In the genomic region with DNA sequence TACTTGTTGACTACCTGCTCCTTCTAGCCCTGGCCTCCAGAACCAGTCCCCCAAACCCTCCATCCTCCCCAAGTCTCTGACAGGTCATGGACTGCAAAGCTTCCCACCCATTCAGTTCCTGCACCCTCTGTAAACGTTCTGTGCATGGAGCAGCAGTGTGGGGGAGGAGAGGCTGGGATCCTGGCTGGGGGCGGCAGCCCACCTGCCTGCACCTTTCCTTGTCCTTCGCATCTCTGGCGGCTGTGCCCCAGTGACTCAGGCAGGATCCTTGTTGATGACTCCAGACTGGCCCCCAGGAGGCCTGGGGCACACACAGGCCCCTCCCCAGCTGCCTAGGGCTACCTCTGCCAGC, we compare ENCODE assay signal across 1 cellular context.
TF ChIP-seq lines count a peak whose summit lies in the region.

No MANE protein-coding gene starts in this region.

TF ChIP-seq in HEK293, 187 proteins besides CTCF, POLR2A, EP300 and RAD21 (continued from another document and continues in another):
- TF ChIP-seq ZSCAN4 (tag by site-specific recombination; IDR thresholded peaks at IDR 0.05) (no peak), ZNF26 (tag by site-specific recombination; IDR thresholded peaks at IDR 0.05) (no peak), ZFP3 (tag by site-specific recombination; IDR thresholded peaks at IDR 0.05; ENCODE audit: low read depth) (no peak), ZNF148 (tag by site-specific recombination; IDR thresholded peaks at IDR 0.05; ENCODE audit: borderline replicate concordance) (no peak), ZNF501 (tag by site-specific recombination; IDR thresholded peaks at IDR 0.05) (no peak), ZNF558 (tag by site-specific recombination; IDR thresholded peaks at IDR 0.05) (no peak), PRDM4 (tag by site-specific recombination; IDR thresholded peaks at IDR 0.05) (no peak), ZNF10 (tag by site-specific recombination; IDR thresholded peaks at IDR 0.05) (no peak), ZNF426 (tag by site-specific recombination; IDR thresholded peaks at IDR 0.05) (no peak), ZNF664 (tag by site-specific recombination; IDR thresholded peaks at IDR 0.05) (no peak), ZNF37A (tag by site-specific recombination; IDR thresholded peaks at IDR 0.05) (no peak), OVOL3 (tag by site-specific recombination; IDR thresholded peaks at IDR 0.05) (no peak), ZNF701 (tag by site-specific recombination; IDR thresholded peaks at IDR 0.05) (no peak), ZNF221 (tag by site-specific recombination; IDR thresholded peaks at IDR 0.05; ENCODE audit: borderline replicate concordance) (no peak), ZBTB10 (tag by site-specific recombination; IDR thresholded peaks at IDR 0.05) (no peak), EGR2 (tag by site-specific recombination; IDR thresholded peaks at IDR 0.05; ENCODE audit: low read depth) (peak; percentile 83), ZNF292 (tag by site-specific recombination; IDR thresholded peaks at IDR 0.05; ENCODE audit: borderline replicate concordance, low read depth) (no peak), BCL11B (tag by site-specific recombination; IDR thresholded peaks at IDR 0.05; ENCODE audit: low read depth) (no peak), MYNN (tag by site-specific recombination; IDR thresholded peaks at IDR 0.05; ENCODE audit: borderline replicate concordance) (no peak), ZNF202 (tag by site-specific recombination; IDR thresholded peaks at IDR 0.05; ENCODE audit: borderline replicate concordance) (no peak), ZNF658 (tag by site-specific recombination; IDR thresholded peaks at IDR 0.05) (no peak), SCRT2 (tag by site-specific recombination; IDR thresholded peaks at IDR 0.05) (peak; percentile 53), ZNF155 (tag by site-specific recombination; IDR thresholded peaks at IDR 0.05) (no peak), ZNF394 (tag by site-specific recombination; IDR thresholded peaks at IDR 0.05; ENCODE audit: borderline replicate concordance) (peak; percentile 28; the same call in 1 of the 2 replicates), ZNF626 (tag by site-specific recombination; IDR thresholded peaks at IDR 0.05) (no peak), REST (tag by site-specific recombination; IDR thresholded peaks at IDR 0.05) (no peak), SETDB1 (IDR thresholded peaks at IDR 0.05; ENCODE audit: insufficient read length, low read length) (no peak), HOXD13 (CRISPR knock-in tag; IDR thresholded peaks at IDR 0.05; ENCODE audit: borderline replicate concordance) (no peak), ZNF830 (tag by site-specific recombination; IDR thresholded peaks at IDR 0.05; ENCODE audit: low read depth) (no peak), ZNF76 (tag by site-specific recombination; IDR thresholded peaks at IDR 0.05; ENCODE audit: borderline replicate concordance, low read depth) (no peak), GLIS2 (tag by site-specific recombination; IDR thresholded peaks at IDR 0.05) (no peak), ZBTB7A (tag by site-specific recombination; IDR thresholded peaks at IDR 0.05; ENCODE audit: low read depth) (no peak)
- TF ChIP-seq, protein P1, sequence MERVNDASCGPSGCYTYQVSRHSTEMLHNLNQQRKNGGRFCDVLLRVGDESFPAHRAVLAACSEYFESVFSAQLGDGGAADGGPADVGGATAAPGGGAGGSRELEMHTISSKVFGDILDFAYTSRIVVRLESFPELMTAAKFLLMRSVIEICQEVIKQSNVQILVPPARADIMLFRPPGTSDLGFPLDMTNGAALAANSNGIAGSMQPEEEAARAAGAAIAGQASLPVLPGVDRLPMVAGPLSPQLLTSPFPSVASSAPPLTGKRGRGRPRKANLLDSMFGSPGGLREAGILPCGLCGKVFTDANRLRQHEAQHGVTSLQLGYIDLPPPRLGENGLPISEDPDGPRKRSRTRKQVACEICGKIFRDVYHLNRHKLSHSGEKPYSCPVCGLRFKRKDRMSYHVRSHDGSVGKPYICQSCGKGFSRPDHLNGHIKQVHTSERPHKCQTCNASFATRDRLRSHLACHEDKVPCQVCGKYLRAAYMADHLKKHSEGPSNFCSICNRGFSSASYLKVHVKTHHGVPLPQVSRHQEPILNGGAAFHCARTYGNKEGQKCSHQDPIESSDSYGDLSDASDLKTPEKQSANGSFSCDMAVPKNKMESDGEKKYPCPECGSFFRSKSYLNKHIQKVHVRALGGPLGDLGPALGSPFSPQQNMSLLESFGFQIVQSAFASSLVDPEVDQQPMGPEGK (tag by site-specific recombination; IDR thresholded peaks at IDR 0.05), result peak; percentile 24; the same call in 1 of the 2 replicates
- TF ChIP-seq, protein P2, sequence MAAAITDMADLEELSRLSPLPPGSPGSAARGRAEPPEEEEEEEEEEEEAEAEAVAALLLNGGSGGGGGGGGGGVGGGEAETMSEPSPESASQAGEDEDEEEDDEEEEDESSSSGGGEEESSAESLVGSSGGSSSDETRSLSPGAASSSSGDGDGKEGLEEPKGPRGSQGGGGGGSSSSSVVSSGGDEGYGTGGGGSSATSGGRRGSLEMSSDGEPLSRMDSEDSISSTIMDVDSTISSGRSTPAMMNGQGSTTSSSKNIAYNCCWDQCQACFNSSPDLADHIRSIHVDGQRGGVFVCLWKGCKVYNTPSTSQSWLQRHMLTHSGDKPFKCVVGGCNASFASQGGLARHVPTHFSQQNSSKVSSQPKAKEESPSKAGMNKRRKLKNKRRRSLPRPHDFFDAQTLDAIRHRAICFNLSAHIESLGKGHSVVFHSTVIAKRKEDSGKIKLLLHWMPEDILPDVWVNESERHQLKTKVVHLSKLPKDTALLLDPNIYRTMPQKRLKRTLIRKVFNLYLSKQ (tag by site-specific recombination; IDR thresholded peaks at IDR 0.05; ENCODE audit: borderline replicate concordance), result no peak
- TF ChIP-seq, protein P3, sequence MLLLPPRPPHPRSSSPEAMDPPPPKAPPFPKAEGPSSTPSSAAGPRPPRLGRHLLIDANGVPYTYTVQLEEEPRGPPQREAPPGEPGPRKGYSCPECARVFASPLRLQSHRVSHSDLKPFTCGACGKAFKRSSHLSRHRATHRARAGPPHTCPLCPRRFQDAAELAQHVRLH (tag by site-specific recombination; IDR thresholded peaks at IDR 0.05), result no peak
- TF ChIP-seq, protein P4, sequence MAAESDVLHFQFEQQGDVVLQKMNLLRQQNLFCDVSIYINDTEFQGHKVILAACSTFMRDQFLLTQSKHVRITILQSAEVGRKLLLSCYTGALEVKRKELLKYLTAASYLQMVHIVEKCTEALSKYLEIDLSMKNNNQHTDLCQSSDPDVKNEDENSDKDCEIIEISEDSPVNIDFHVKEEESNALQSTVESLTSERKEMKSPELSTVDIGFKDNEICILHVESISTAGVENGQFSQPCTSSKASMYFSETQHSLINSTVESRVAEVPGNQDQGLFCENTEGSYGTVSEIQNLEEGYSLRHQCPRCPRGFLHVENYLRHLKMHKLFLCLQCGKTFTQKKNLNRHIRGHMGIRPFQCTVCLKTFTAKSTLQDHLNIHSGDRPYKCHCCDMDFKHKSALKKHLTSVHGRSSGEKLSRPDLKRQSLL (tag by site-specific recombination; IDR thresholded peaks at IDR 0.05), result no peak
